Comparison of ENCODE assay signal across 24 cellular contexts in the genomic region with DNA sequence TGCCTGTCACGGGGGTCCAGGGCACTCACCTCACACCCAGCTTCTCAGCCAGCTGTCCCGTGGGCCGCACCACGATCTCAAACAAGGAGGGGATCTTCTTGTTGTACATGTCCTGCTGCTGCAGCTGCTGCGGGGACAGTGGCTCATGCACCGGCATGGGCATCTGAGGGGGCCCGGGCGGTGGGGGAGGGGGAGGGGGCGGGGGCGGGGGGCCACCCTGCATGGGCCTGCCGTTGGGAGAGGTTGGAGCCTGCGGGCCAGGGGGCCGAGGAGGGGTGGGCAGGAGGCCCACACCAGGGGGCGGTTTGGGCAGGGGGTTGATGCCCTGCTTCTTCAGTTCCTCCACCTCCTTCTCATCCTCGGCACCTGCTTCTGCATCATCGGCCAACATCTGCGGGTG. TPM values are rescaled to one million over a fixed set of nuclear protein-coding genes. Genes with fewer than 3 reads are reported as not detected.
"Had no signal": no experiment of that assay in that cellular context is flagged by ENCODE, and none has a peak within 500 bp of the region (broad histone marks: within the 10 kb centered on the region; RNA-seq: fewer than 3 reads in every experiment).

No MANE protein-coding gene starts in this region.

- H3K27me3 Mint-ChIP-seq: dendritic cell treated with granulocyte-macrophage colony-stimulating factor and Interleukin-4, amounts not matched to agents 40 ng/mL and 50 ng/mL, for 4 days; effector memory CD8-positive, alpha-beta T cell had no signal

- H3K4me1 ChIP-seq: colonic mucosa, esophagus squamous epithelium, foreskin keratinocyte, gastrocnemius medialis, gastroesophageal sphincter had no signal

- H3K4me3 Mint-ChIP-seq: dendritic cell treated with granulocyte-macrophage colony-stimulating factor and Interleukin-4, amounts not matched to agents 40 ng/mL and 50 ng/mL, for 4 days; effector memory CD8-positive, alpha-beta T cell had no signal

- H3K27me3 ChIP-seq: colonic mucosa, dorsolateral prefrontal cortex, esophagus muscularis mucosa, esophagus squamous epithelium, foreskin keratinocyte, gastrocnemius medialis, gastroesophageal sphincter, heart left ventricle, heart right ventricle had no signal

- DNase-seq: colonic mucosa; cortex of kidney; dermis blood vessel endothelial cell; dorsolateral prefrontal cortex; effector CD4-positive, alpha-beta T cell; effector CD8-positive, alpha-beta T cell; effector memory CD4-positive, alpha-beta T cell; effector memory CD8-positive, alpha-beta T cell; erythroblast; esophagus squamous epithelium; foreskin fibroblast; foreskin keratinocyte; foreskin melanocyte; gastrocnemius medialis; glutamatergic neuron; heart right ventricle had no signal

- H3K27ac ChIP-seq: colonic mucosa, coronary artery, epithelial cell of prostate, esophagus muscularis mucosa, esophagus squamous epithelium, foreskin keratinocyte, gastrocnemius medialis, gastroesophageal sphincter, heart left ventricle, heart right ventricle had no signal

- ATAC-seq: effector memory CD8-positive, alpha-beta T cell; esophagus mucosa; foreskin keratinocyte; gastrocnemius medialis; gastroesophageal sphincter; heart left ventricle; heart right ventricle had no signal

- H3K4me3 ChIP-seq: colonic mucosa, coronary artery, dorsolateral prefrontal cortex, esophagus muscularis mucosa, esophagus squamous epithelium, gastrocnemius medialis, gastroesophageal sphincter, heart left ventricle, heart right ventricle had no signal

- H3K27ac Mint-ChIP-seq: dendritic cell treated with granulocyte-macrophage colony-stimulating factor and Interleukin-4, amounts not matched to agents 40 ng/mL and 50 ng/mL, for 4 days; effector memory CD8-positive, alpha-beta T cell had no signal

- H3K9me3 ChIP-seq: colonic mucosa, esophagus muscularis mucosa, esophagus squamous epithelium, gastrocnemius medialis, gastroesophageal sphincter, heart left ventricle, heart right ventricle had no signal

- H3K9me3 Mint-ChIP-seq: dendritic cell treated with granulocyte-macrophage colony-stimulating factor and Interleukin-4, amounts not matched to agents 40 ng/mL and 50 ng/mL, for 4 days; effector memory CD8-positive, alpha-beta T cell had no signal

RNA-seq across cellular contexts. Expression of gene NPAS1, which starts 52.7 kb away (rescaled TPM):
- total RNA-seq: dermis microvascular lymphatic vessel endothelial cell had no signal
